Comparison of ENCODE assay signal across 19 cellular contexts in genomic region chrX:48934581-48935331, GRCh38. TPM values are rescaled to one million over a fixed set of nuclear protein-coding genes. Genes with fewer than 3 reads are reported as not detected.
DNase-seq lines count a peak whose midpoint lies in the region; ATAC-seq and TF ChIP-seq lines count a peak whose summit lies in the region.
"Had no signal": no experiment of that assay in that cellular context is flagged by ENCODE, and none has a peak within 500 bp of the region (broad histone marks: within the 10 kb centered on the region; RNA-seq: fewer than 3 reads in every experiment).

No MANE protein-coding gene starts in this region.

- H3K27me3 Mint-ChIP-seq in activated B cell treated with CpG ODN at 0.5 μM for 24 hours, result no peaks in the 10 kb centered on the region
- no peaks in the 10 kb centered on the region for H3K27me3 Mint-ChIP-seq in effector memory CD8-positive, alpha-beta T cell

- H3K27me3 ChIP-seq in BLaER1 treated with 17β-estradiol and CSF1 and Interleukin-3, amounts not matched to agents 10 nM and 100 nM, result peaks cover 8 to 47% (median 37%) of the 10 kb centered on the region in 11 experiments; a peak in 20 of 22 replicates
- H3K27me3 ChIP-seq in DOHH2 (ENCODE audit: control insufficient read depth, low read length), result no peaks in the 10 kb centered on the region
- H3K27me3 ChIP-seq: ascending aorta had no signal

- peaks cover 12% of the 10 kb centered on the region for H3F3A ChIP-seq in DOHH2 (ENCODE audit: control insufficient read depth, insufficient read depth)

- peaks cover 47% of the 10 kb centered on the region for H3K79me2 ChIP-seq in DOHH2 (ENCODE audit: control insufficient read depth, low read length)

- H3K36me3 Mint-ChIP-seq in activated B cell treated with CpG ODN at 0.5 μM for 24 hours (ENCODE audit: low read depth), result peaks cover 39% of the 10 kb centered on the region
- peaks cover 86% of the 10 kb centered on the region for H3K36me3 Mint-ChIP-seq in effector memory CD8-positive, alpha-beta T cell (ENCODE audit: insufficient read depth)

- H3K9ac ChIP-seq in BLaER1 treated with 17β-estradiol and CSF1 and Interleukin-3, amounts not matched to agents 10 nM and 100 nM, result peak overlapping the region in 3 of 11 experiments; percentile 14 to 57 (median 24); a peak in 5 of 22 replicates

- CTCF ChIA-PET in activated B cell treated with CpG ODN at 0.5 μM for 24 hours (lab: Charles Lee), result no interaction called here

- peak overlapping the region; percentile 88 for H3K27ac Mint-ChIP-seq in activated B cell treated with CpG ODN at 0.5 μM for 24 hours
- H3K27ac Mint-ChIP-seq in effector memory CD8-positive, alpha-beta T cell, result peak overlapping the region; percentile 31 to 95

- H3K27ac ChIP-seq in BLaER1 treated with 17β-estradiol and CSF1 and Interleukin-3, amounts not matched to agents 10 nM and 100 nM, result peak overlapping the region in 6 of 11 experiments; percentile 5 to 92 (median 90); a peak in 9 of 22 replicates
- H3K27ac ChIP-seq in DOHH2 (ENCODE audit: low read depth, low read length), result peak overlapping the region; percentile 12; the same call in 1 of the 2 replicates
- H3K27ac ChIP-seq: ascending aorta had no signal

- TF ChIP-seq CTCF in DOHH2 (IDR thresholded peaks at IDR 0.05; ENCODE audit: low read depth, low read length, poor library complexity, severe bottlenecking) (no peak), activated B cell treated with CpG ODN at 0.5 μM for 24 hours (IDR thresholded peaks at IDR 0.05) (no peak)

- H3K4me3 ChIP-seq in BLaER1 treated with 17β-estradiol and CSF1 and Interleukin-3, amounts not matched to agents 10 nM and 100 nM, result no peak overlapping the region
- H3K4me3 ChIP-seq in DOHH2 (ENCODE audit: low read length), result no peak overlapping the region
- H3K4me3 ChIP-seq: ascending aorta, HAP-1 had no signal

- peak overlapping the region; percentile 57 for H3K4me3 Mint-ChIP-seq in activated B cell treated with CpG ODN at 0.5 μM for 24 hours
- peak overlapping the region in 1 of 2 donors; percentile 56 for H3K4me3 Mint-ChIP-seq in effector memory CD8-positive, alpha-beta T cell

- DNase-seq in activated B cell treated with CpG ODN at 0.5 μM for 24 hours (no peak), midbrain (lab: John Stamatoyannopoulos, UW) (no peak)
- no peak for DNase-seq in effector memory CD8-positive, alpha-beta T cell
- DNase-seq: cortex of kidney, DMS79 treated with DMSO at 0.1 percent for 48 hours, head of caudate nucleus, IMR-90, kidney, NCI-H1048, NCI-H2171, SIG-M5 had no signal

- POLR2A ChIA-PET in activated B cell treated with CpG ODN at 0.5 μM for 24 hours (lab: Charles Lee), result interaction anchor here (0.5 to 17.9 kb wide), 2 partner anchors 20 to 52 kb away, joined by 4 to 718 read pairs; partner anchors contain the start of genes PIM2 and SLC35A2

- H4K20me1 ChIP-seq in BLaER1 treated with 17β-estradiol and CSF1 and Interleukin-3, amounts not matched to agents 10 nM and 100 nM, result peaks cover 0 to 51% (median 27%) of the 10 kb centered on the region in 11 experiments; a peak in 16 of 22 replicates
- no peaks in the 10 kb centered on the region for H4K20me1 ChIP-seq in DOHH2 (ENCODE audit: control insufficient read depth, insufficient read depth, low read depth, low read length)

- no peaks in the 10 kb centered on the region for H3K9me2 ChIP-seq in DOHH2 (replicated peaks; ENCODE audit: control insufficient read depth, low read length)

- peak overlapping the region in 5 of 11 experiments; percentile 13 to 85 (median 73); a peak in 10 of 22 replicates for H3K4me2 ChIP-seq in BLaER1 treated with 17β-estradiol and CSF1 and Interleukin-3, amounts not matched to agents 10 nM and 100 nM
- no peak overlapping the region for H3K4me2 ChIP-seq in DOHH2 (ENCODE audit: low read length)

- intact Hi-C loops in activated B cell treated with CpG ODN at 0.5 μM for 24 hours (cut with micrococcal nuclease), result loop anchor here (10.0 kb wide), 1 partner anchor 360 kb away; the partner anchor contains the start of gene RBM3

- ATAC-seq in activated B cell treated with CpG ODN at 0.5 μM for 24 hours (ENCODE audit: low read depth) (no peak), HG03378 (IDR thresholded peaks at IDR 0.05; ENCODE audit: unreplicated experiment) (no peak), GM21381 (IDR thresholded peaks at IDR 0.05; ENCODE audit: unreplicated experiment) (no peak), HG02970 (IDR thresholded peaks at IDR 0.05; ENCODE audit: low FRiP score, unreplicated experiment) (no peak)
- peak; percentile 30 for ATAC-seq in effector memory CD8-positive, alpha-beta T cell (replicated peaks)
- ATAC-seq: esophagus mucosa had no signal

- peaks cover 15 to 57% (median 34%) of the 10 kb centered on the region in 11 experiments for H3K36me3 ChIP-seq in BLaER1 treated with 17β-estradiol and CSF1 and Interleukin-3, amounts not matched to agents 10 nM and 100 nM
- H3K36me3 ChIP-seq in DOHH2 (ENCODE audit: control insufficient read depth, low read length), result peaks cover 55% of the 10 kb centered on the region

- H3K4me1 Mint-ChIP-seq in activated B cell treated with CpG ODN at 0.5 μM for 24 hours, result peaks cover 73% of the 10 kb centered on the region
- H3K4me1 Mint-ChIP-seq in effector memory CD8-positive, alpha-beta T cell (ENCODE audit: low read depth in 2 of 2), result peaks cover 38 to 43% of the 10 kb centered on the region in 2 donors

- peaks cover 39 to 67% (median 47%) of the 10 kb centered on the region in 10 experiments for H3K4me1 ChIP-seq in BLaER1 treated with 17β-estradiol and CSF1 and Interleukin-3, amounts not matched to agents 10 nM and 100 nM
- H3K4me1 ChIP-seq in DOHH2 (ENCODE audit: control insufficient read depth, low read length), result peaks cover 60% of the 10 kb centered on the region
- H3K4me1 ChIP-seq: ascending aorta, HAP-1 had no signal

- H3K9me3 Mint-ChIP-seq in activated B cell treated with CpG ODN at 0.5 μM for 24 hours, result no peaks in the 10 kb centered on the region
- no peaks in the 10 kb centered on the region for H3K9me3 Mint-ChIP-seq in effector memory CD8-positive, alpha-beta T cell

- H3K9me3 ChIP-seq in BLaER1 treated with 17β-estradiol and CSF1 and Interleukin-3, amounts not matched to agents 10 nM and 100 nM (replicated peaks in 1 of 11), result peaks cover 0 to 9% (median 6%) of the 10 kb centered on the region in 11 experiments; a peak in 8 of 22 replicates
- no peaks in the 10 kb centered on the region for H3K9me3 ChIP-seq in DOHH2 (ENCODE audit: control insufficient read depth, insufficient read depth, low read length)
- H3K9me3 ChIP-seq: ascending aorta, HAP-1 had no signal

RNA-seq across cellular contexts. Expression of gene PIM2, which starts 15.9 kb away (rescaled TPM):
- total RNA-seq in activated B cell treated with CpG ODN at 0.5 μM for 24 hours, result 321 and 351 TPM in 2 replicates

RNA-seq across cellular contexts. Expression of gene OTUD5, which starts 22.7 kb away (rescaled TPM):
- 76.0 and 78.1 TPM in 2 replicates for total RNA-seq in activated B cell treated with CpG ODN at 0.5 μM for 24 hours

RNA-seq across cellular contexts. Expression of gene SLC35A2, which starts 23.3 kb away (rescaled TPM):
- 17.3 and 18.4 TPM in 2 replicates for total RNA-seq in activated B cell treated with CpG ODN at 0.5 μM for 24 hours

RNA-seq across cellular contexts. Expression of gene KCND1, which starts 36.9 kb away (rescaled TPM):
- 0.66 and 1.8 TPM in 2 replicates for total RNA-seq in activated B cell treated with CpG ODN at 0.5 μM for 24 hours

RNA-seq across cellular contexts. Expression of gene PQBP1, which starts 37.0 kb away (rescaled TPM):
- total RNA-seq in activated B cell treated with CpG ODN at 0.5 μM for 24 hours, result 81.6 and 91.5 TPM in 2 replicates
